Comparison of ENCODE assay signal across 20 cellular contexts in genomic region chr2:104254017-104254416, GRCh38.
"Had no signal": no experiment of that assay in that cellular context is flagged by ENCODE, and none has a peak within 500 bp of the region (broad histone marks: within the 10 kb centered on the region; RNA-seq: fewer than 3 reads in every experiment).

No MANE protein-coding gene starts in this region.

- H3K9me3 ChIP-seq: uterus had no signal

- H3K36me3 ChIP-seq: brain microvascular endothelial cell, right atrium auricular region, tibial nerve, uterus had no signal

- H3K4me3 ChIP-seq: dorsolateral prefrontal cortex, right atrium auricular region, tibial nerve, uterus had no signal

- H3K4me1 ChIP-seq: foreskin keratinocyte, right atrium auricular region, tibial nerve, uterus had no signal

- FAIRE-seq: colon, keratinocyte had no signal

- H3K36me3 Mint-ChIP-seq: activated naive CD4-positive, alpha-beta T cell treated with anti-CD3 and anti-CD28 coated beads, Interleukin-2, amount 10 ng/mL, durations not matched to agents 7 days and 5 days had no signal

- DNase-seq: activated CD4-positive, CD25-positive, alpha-beta regulatory T cell treated with anti-CD3 and anti-CD28 coated beads, Interleukin-2, amount 50 U/mL, for 72 hours; activated CD8-positive, alpha-beta memory T cell treated with anti-CD3 and anti-CD28 coated beads for 24 hours; activated CD8-positive, alpha-beta memory T cell treated with anti-CD3 and anti-CD28 coated beads, Interleukin-2, amount 50 U/mL, for 48 hours; activated effector memory CD4-positive, alpha-beta T cell treated with Interleukin-2 at 50 U/mL for 16 hours; activated naive CD4-positive, alpha-beta T cell treated with anti-CD3 and anti-CD28 coated beads, Interleukin-2, amount 10 ng/mL, durations not matched to agents 7 days and 5 days; activated naive CD8-positive, alpha-beta T cell treated with anti-CD3 and anti-CD28 coated beads, Interleukin-2, amount 50 U/mL, for 24 hours; activated T-cell treated with anti-CD3 and anti-CD28 coated beads, Interleukin-2, amount 50 U/mL, for 48 hours; anterior cingulate cortex; brain microvascular endothelial cell; central memory CD4-positive, alpha-beta T cell; dorsolateral prefrontal cortex; foreskin keratinocyte; glutamatergic neuron; hippocampal formation; uterus had no signal

- H3K4me3 Mint-ChIP-seq: activated naive CD4-positive, alpha-beta T cell treated with anti-CD3 and anti-CD28 coated beads, Interleukin-2, amount 10 ng/mL, durations not matched to agents 7 days and 5 days; activated naive CD8-positive, alpha-beta T cell treated with anti-CD3 and anti-CD28 coated beads, Interleukin-2, amount 50 U/mL, for 24 hours; stimulated activated naive CD8-positive, alpha-beta T cell treated with anti-CD3 and anti-CD28 coated beads, Interleukin-15, Interleukin-2, amounts not matched to agents 100 ng/mL and 50 ng/mL, for 24 hours had no signal

- H3K27ac Mint-ChIP-seq: activated naive CD4-positive, alpha-beta T cell treated with anti-CD3 and anti-CD28 coated beads, Interleukin-2, amount 10 ng/mL, durations not matched to agents 7 days and 5 days; activated naive CD8-positive, alpha-beta T cell treated with anti-CD3 and anti-CD28 coated beads, Interleukin-2, amount 50 U/mL, for 24 hours; stimulated activated naive CD8-positive, alpha-beta T cell treated with anti-CD3 and anti-CD28 coated beads, Interleukin-15, Interleukin-2, amounts not matched to agents 100 ng/mL and 50 ng/mL, for 24 hours had no signal

- H3K27me3 Mint-ChIP-seq: activated naive CD4-positive, alpha-beta T cell treated with anti-CD3 and anti-CD28 coated beads, Interleukin-2, amount 10 ng/mL, durations not matched to agents 7 days and 5 days; activated naive CD8-positive, alpha-beta T cell treated with anti-CD3 and anti-CD28 coated beads, Interleukin-2, amount 50 U/mL, for 24 hours; stimulated activated naive CD8-positive, alpha-beta T cell treated with anti-CD3 and anti-CD28 coated beads, Interleukin-15, Interleukin-2, amounts not matched to agents 100 ng/mL and 50 ng/mL, for 24 hours had no signal

- H3K27me3 ChIP-seq: brain microvascular endothelial cell, dorsolateral prefrontal cortex, foreskin keratinocyte, right atrium auricular region, tibial nerve, uterus had no signal

- H3K27ac ChIP-seq: brain microvascular endothelial cell, dorsolateral prefrontal cortex, foreskin keratinocyte, right atrium auricular region, tibial nerve, uterus had no signal

- H3K4me1 Mint-ChIP-seq: activated naive CD4-positive, alpha-beta T cell treated with anti-CD3 and anti-CD28 coated beads, Interleukin-2, amount 10 ng/mL, durations not matched to agents 7 days and 5 days; activated naive CD8-positive, alpha-beta T cell treated with anti-CD3 and anti-CD28 coated beads, Interleukin-2, amount 50 U/mL, for 24 hours had no signal

- ATAC-seq: activated naive CD8-positive, alpha-beta T cell treated with anti-CD3 and anti-CD28 coated beads, Interleukin-2, amount 50 U/mL, for 24 hours; foreskin keratinocyte had no signal

- H3K9me3 Mint-ChIP-seq: activated naive CD4-positive, alpha-beta T cell treated with anti-CD3 and anti-CD28 coated beads, Interleukin-2, amount 10 ng/mL, durations not matched to agents 7 days and 5 days had no signal
